Comparison of ENCODE assay signal across 8 cellular contexts in genomic region chrX:30652527-30653414, GRCh38. TPM values are rescaled to one million over a fixed set of nuclear protein-coding genes. Genes with fewer than 3 reads are reported as not detected.
DNase-seq lines count a peak whose midpoint lies in the region; ATAC-seq and TF ChIP-seq lines count a peak whose summit lies in the region.

No MANE protein-coding gene starts in this region.

- 0 to 1% methylated on average over 1 to 36 of the region's 65 CpGs for WGBS in testis, 2 donors

- H3K36me3 ChIP-seq in testis (ENCODE audit: low read depth, missing control alignments), result no peaks in the 10 kb centered on the region

- TF ChIP-seq CTCF in omental fat pad (IDR thresholded peaks at IDR 0.05) (no peak), testis (IDR thresholded peaks at IDR 0.05) (no peak)

- intact Hi-C loops in testis (cut with DNase I; ENCODE audit: low total_unique reads), result no loop called here

- H3K4me1 ChIP-seq in testis, result no peaks in the 10 kb centered on the region

- no peaks in the 10 kb centered on the region for H3K9me3 ChIP-seq in testis

- ATAC-seq in HG02571 (IDR thresholded peaks at IDR 0.05; ENCODE audit: unreplicated experiment) (peak; percentile 85), omental fat pad (ENCODE audit: low FRiP score) (peak; percentile 94)

- no peak for TF ChIP-seq POLR2A in testis (IDR thresholded peaks at IDR 0.05)

- H3K27me3 ChIP-seq in testis, result no peaks in the 10 kb centered on the region

- H3K4me3 ChIP-seq in GM08714 (ENCODE audit: low read length), result peak overlapping the region; percentile 59; the same call in 1 of the 2 replicates
- peak overlapping the region; percentile 56 to 69 for H3K4me3 ChIP-seq in testis

- H3K27ac ChIP-seq in testis, result peak overlapping the region in 1 of 2 donors; percentile 11

- DNase-seq in NAMALWA (ENCODE audit: low spot score) (peak; percentile 90), SK-N-DZ (ENCODE audit: low spot score) (peak; percentile 89), glomerular visceral epithelial cell (ENCODE audit: extremely low spot score) (peak; percentile 93), omental fat pad (ENCODE audit: low spot score) (peak; percentile 73), testis (peak; percentile 96)
- DNase-seq in activated naive CD4-positive, alpha-beta T cell treated with anti-CD3 and anti-CD28 coated beads, Interleukin-2, amount 50 U/mL, for 16 hours, result peak; percentile 90

RNA-seq across cellular contexts. Expression of gene GK, which starts 0.5 kb away (rescaled TPM):
- polyA plus RNA-seq in SK-N-DZ (2014; cell fraction: cytosol; rRNA removed), result 6.4 and 6.6 TPM in 2 replicates
- polyA plus RNA-seq in SK-N-DZ (2014; cell fraction: nucleus; rRNA removed), result 8.8 and 16.4 TPM in 2 replicates
- total RNA-seq in omental fat pad (10 to 100 TPM in 1 of 4 donors, 1 to 10 TPM in 3; 4.1 to 58.6 (median 6.7) TPM), testis (1 to 10 TPM; 3.3 to 5.0 TPM)
- polyA plus RNA-seq in testis (ENCODE audit: insufficient read depth, low read depth, low replicate concordance), result 10.5 TPM
